Comparison of ENCODE assay signal across 20 cellular contexts in the genomic region with DNA sequence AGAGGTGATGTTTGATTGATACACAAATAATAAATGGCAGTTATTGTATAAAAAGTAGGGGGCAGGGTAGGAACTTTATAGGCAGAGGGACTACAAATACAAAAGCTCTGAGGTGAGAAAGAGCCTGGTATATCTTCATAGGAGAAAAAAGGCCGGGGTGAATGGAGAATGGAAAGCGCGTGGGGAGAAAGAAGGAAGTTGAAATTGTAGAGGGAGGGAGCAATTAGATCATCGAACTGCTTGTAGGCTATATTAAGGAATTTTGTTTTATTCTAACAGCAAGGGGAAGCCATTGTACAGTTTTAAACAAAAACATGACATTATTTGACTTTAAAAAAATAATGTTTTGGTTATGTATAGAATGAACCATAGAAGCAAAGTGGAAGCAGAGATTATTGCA.
"Had no signal": no experiment of that assay in that cellular context is flagged by ENCODE, and none has a peak within 500 bp of the region (broad histone marks: within the 10 kb centered on the region; RNA-seq: fewer than 3 reads in every experiment).

No MANE protein-coding gene starts in this region.

- DNase-seq: activated B cell treated with CpG ODN at 0.5 μM for 24 hours; activated CD4-positive, alpha-beta T cell treated with anti-CD3 and anti-CD28 coated beads for 4 hours; activated CD4-positive, alpha-beta T cell treated with anti-CD3 and anti-CD28 coated beads, Interleukin-2, amount 50 U/mL, for 4 hours; activated CD4-positive, CD25-positive, alpha-beta regulatory T cell treated with anti-CD3 and anti-CD28 coated beads, Interleukin-2, amount 50 U/mL, for 72 hours; activated CD8-positive, alpha-beta T cell treated with anti-CD3 and anti-CD28 coated beads for 36 hours; activated gamma-delta T cell; activated naive CD4-positive, alpha-beta T cell treated with anti-CD3 and anti-CD28 coated beads for 36 hours; activated T-cell treated with anti-CD3 and anti-CD28 coated beads, Interleukin-2, amount 50 U/mL, for 1 hour; NCI-H1105; NCI-H1417 treated with DMSO at 0.1 percent for 48 hours; NCI-H187 treated with DMSO at 0.1 percent for 48 hours; NCI-H2081; NCI-H2171 treated with DMSO at 0.1 percent for 48 hours; NCI-H2227 treated with DMSO at 0.1 percent for 48 hours; NCI-H446; NCI-H510A treated with DMSO at 0.1 percent for 48 hours; PC-9; SIG-M5 had no signal

- H3K36me3 Mint-ChIP-seq: activated naive CD4-positive, alpha-beta T cell treated with anti-CD3 and anti-CD28 coated beads, Interleukin-2, amount 50 U/mL, for 72 hours had no signal

- H3K9me3 Mint-ChIP-seq: activated CD8-positive, alpha-beta T cell treated with anti-CD3 and anti-CD28 coated beads for 36 hours; activated naive CD4-positive, alpha-beta T cell treated with anti-CD3 and anti-CD28 coated beads for 36 hours; activated naive CD4-positive, alpha-beta T cell treated with anti-CD3 and anti-CD28 coated beads, Interleukin-2, amount 50 U/mL, for 72 hours; activated T-helper 2 cell treated with anti-CD3 and anti-CD28 coated beads, Interferon-gamma antibody, Interleukin-2, Interleukin-4, amounts not matched to agents 10 μg/mL and 5 μg/mL and 100 μg/mL, durations not matched to agents 14 hours and 24 hours and 36 hours had no signal

- H3K4me1 Mint-ChIP-seq: activated B cell treated with CpG ODN at 0.5 μM for 24 hours had no signal

- H3K27ac Mint-ChIP-seq: activated B cell treated with CpG ODN at 0.5 μM for 24 hours; activated CD8-positive, alpha-beta T cell treated with anti-CD3 and anti-CD28 coated beads for 36 hours; activated naive CD4-positive, alpha-beta T cell treated with anti-CD3 and anti-CD28 coated beads for 36 hours; activated naive CD4-positive, alpha-beta T cell treated with anti-CD3 and anti-CD28 coated beads, Interleukin-2, amount 50 U/mL, for 72 hours; activated T-helper 2 cell treated with anti-CD3 and anti-CD28 coated beads, Interferon-gamma antibody, Interleukin-2, Interleukin-4, amounts not matched to agents 10 μg/mL and 5 μg/mL and 100 μg/mL, durations not matched to agents 14 hours and 24 hours and 36 hours had no signal

- H3K27me3 Mint-ChIP-seq: activated B cell treated with CpG ODN at 0.5 μM for 24 hours had no signal

- H3K4me3 Mint-ChIP-seq: activated B cell treated with CpG ODN at 0.5 μM for 24 hours; activated CD8-positive, alpha-beta T cell treated with anti-CD3 and anti-CD28 coated beads for 36 hours; activated naive CD4-positive, alpha-beta T cell treated with anti-CD3 and anti-CD28 coated beads for 36 hours had no signal
